17 cellular contexts compared by ENCODE assay signal in the genomic region with DNA sequence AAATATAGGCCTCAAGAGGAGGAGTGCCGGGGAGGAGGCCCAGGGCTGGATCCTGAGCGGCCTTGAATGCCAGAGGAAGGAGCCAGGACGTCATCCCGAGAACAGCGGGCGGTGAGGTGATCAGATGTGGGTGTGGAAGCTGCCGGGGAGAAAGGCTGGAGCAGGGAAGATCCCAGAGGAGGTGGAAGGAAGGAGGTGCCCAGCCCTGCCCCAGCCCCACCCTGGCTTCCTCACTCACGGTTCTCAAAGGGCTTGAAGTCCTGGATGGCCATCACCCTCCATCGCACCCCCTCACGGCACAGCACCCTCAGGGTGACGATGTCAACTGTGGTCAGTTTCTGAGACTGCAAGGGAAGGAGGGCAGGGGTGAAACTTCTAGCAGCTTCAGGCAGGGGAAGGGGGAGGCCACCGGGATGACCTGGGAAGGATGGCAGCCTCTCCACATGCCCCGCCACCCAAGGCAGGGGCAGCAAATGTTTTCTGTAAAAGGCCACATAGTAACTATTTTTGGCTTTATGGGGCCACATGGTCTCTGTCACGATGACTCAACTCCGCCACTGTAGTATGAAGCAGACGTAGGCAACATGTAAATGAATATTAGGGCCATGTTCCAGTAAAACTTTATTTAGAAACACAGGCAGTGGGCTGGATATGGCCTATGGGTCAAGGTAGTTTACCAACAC. TPM values are rescaled to one million over a fixed set of nuclear protein-coding genes. Genes with fewer than 3 reads are reported as not detected.
DNase-seq lines count a peak whose midpoint lies in the region; ATAC-seq and TF ChIP-seq lines count a peak whose summit lies in the region.
"Had no signal": no experiment of that assay in that cellular context is flagged by ENCODE, and none has a peak within 500 bp of the region (broad histone marks: within the 10 kb centered on the region; RNA-seq: fewer than 3 reads in every experiment).

No MANE protein-coding gene starts in this region.

- no peak for DNase-seq in activated naive CD4-positive, alpha-beta T cell treated with anti-CD3 and anti-CD28 coated beads, Interleukin-2, amount 50 U/mL, for 16 hours
- no peak for DNase-seq in T-helper 17 cell
- peak; percentile 33 for DNase-seq in fibroblast of villous mesenchyme (ENCODE audit: low read depth)
- DNase-seq in stimulated activated naive B cell treated with anti-CD40 and anti-IgM and Interleukin-4, amounts not matched to agents 10 μg/mL and 1 μg/mL and 100 μg/mL, for 72 hours, result no peak
- no peak for DNase-seq in NCI-H2029 treated with DMSO at 0.1 percent for 48 hours (lab: John Stamatoyannopoulos, UW)
- DNase-seq in hippocampal formation (lab: John Stamatoyannopoulos, UW), result no peak
- DNase-seq: adrenal gland, cerebellar nuclear complex, gastrocnemius medialis, NCI-H1694, NCI-H69, ovary, spleen, T-helper 9 cell had no signal

- no peak for TF ChIP-seq CTCF in fibroblast of villous mesenchyme (IDR thresholded peaks at IDR 0.05; ENCODE audit: insufficient read depth, low read depth, low read length)

- H3K27ac Mint-ChIP-seq in activated naive CD4-positive, alpha-beta T cell treated with anti-CD3 and anti-CD28 coated beads, Interleukin-2, amount 50 U/mL, for 24 hours, result peak overlapping the region; percentile 98
- H3K27ac Mint-ChIP-seq in T-helper 17 cell, result peak overlapping the region; percentile 94
- H3K27ac Mint-ChIP-seq in stimulated activated naive B cell treated with anti-CD40 and anti-IgM and Interleukin-4, amounts not matched to agents 10 μg/mL and 1 μg/mL and 100 μg/mL, for 72 hours, result peak overlapping the region; percentile 90

- no peaks in the 10 kb centered on the region for H3K9me3 Mint-ChIP-seq in activated naive CD4-positive, alpha-beta T cell treated with anti-CD3 and anti-CD28 coated beads, Interleukin-2, amount 50 U/mL, for 24 hours
- H3K9me3 Mint-ChIP-seq in stimulated activated naive B cell treated with anti-CD40 and anti-IgM and Interleukin-4, amounts not matched to agents 10 μg/mL and 1 μg/mL and 100 μg/mL, for 72 hours, result no peaks in the 10 kb centered on the region

- H3K27me3 Mint-ChIP-seq in activated naive CD4-positive, alpha-beta T cell treated with anti-CD3 and anti-CD28 coated beads, Interleukin-2, amount 50 U/mL, for 24 hours, result no peaks in the 10 kb centered on the region
- H3K27me3 Mint-ChIP-seq in T-helper 17 cell, result no peaks in the 10 kb centered on the region
- H3K27me3 Mint-ChIP-seq in stimulated activated naive B cell treated with anti-CD40 and anti-IgM and Interleukin-4, amounts not matched to agents 10 μg/mL and 1 μg/mL and 100 μg/mL, for 72 hours, result peaks cover 6 to 24% of the 10 kb centered on the region in 2 donors

- peaks cover 48% of the 10 kb centered on the region for H3K4me1 Mint-ChIP-seq in activated naive CD4-positive, alpha-beta T cell treated with anti-CD3 and anti-CD28 coated beads, Interleukin-2, amount 50 U/mL, for 24 hours
- peaks cover 23% of the 10 kb centered on the region for H3K4me1 Mint-ChIP-seq in T-helper 17 cell
- H3K4me1 Mint-ChIP-seq in stimulated activated naive B cell treated with anti-CD40 and anti-IgM and Interleukin-4, amounts not matched to agents 10 μg/mL and 1 μg/mL and 100 μg/mL, for 72 hours, result peaks cover 14 to 23% of the 10 kb centered on the region in 2 donors

- ATAC-seq in T-helper 17 cell (no peak), HG02852 (IDR thresholded peaks at IDR 0.05; ENCODE audit: unreplicated experiment) (no peak)
- ATAC-seq in stimulated activated naive B cell treated with anti-CD40 and anti-IgM and Interleukin-4, amounts not matched to agents 10 μg/mL and 1 μg/mL and 100 μg/mL, for 72 hours (replicated peaks), result peak; percentile 63 to 69
- ATAC-seq: gastrocnemius medialis had no signal

- peaks cover 21% of the 10 kb centered on the region for H3K36me3 Mint-ChIP-seq in activated naive CD4-positive, alpha-beta T cell treated with anti-CD3 and anti-CD28 coated beads, Interleukin-2, amount 50 U/mL, for 24 hours
- H3K36me3 Mint-ChIP-seq in T-helper 17 cell (ENCODE audit: low read depth), result peaks cover 10% of the 10 kb centered on the region
- peaks cover 6 to 14% of the 10 kb centered on the region in 2 donors for H3K36me3 Mint-ChIP-seq in stimulated activated naive B cell treated with anti-CD40 and anti-IgM and Interleukin-4, amounts not matched to agents 10 μg/mL and 1 μg/mL and 100 μg/mL, for 72 hours

- no peaks in the 10 kb centered on the region for H3K9me3 ChIP-seq in T-helper 17 cell (ENCODE audit: control insufficient read depth, low read length, poor library complexity, severe bottlenecking)
- H3K9me3 ChIP-seq: adrenal gland, gastrocnemius medialis, ovary, spleen had no signal

- H3K4me3 Mint-ChIP-seq in activated naive CD4-positive, alpha-beta T cell treated with anti-CD3 and anti-CD28 coated beads, Interleukin-2, amount 50 U/mL, for 24 hours, result peak overlapping the region; percentile 80
- peak overlapping the region; percentile 56 for H3K4me3 Mint-ChIP-seq in T-helper 17 cell
- H3K4me3 Mint-ChIP-seq in stimulated activated naive B cell treated with anti-CD40 and anti-IgM and Interleukin-4, amounts not matched to agents 10 μg/mL and 1 μg/mL and 100 μg/mL, for 72 hours, result peak overlapping the region; percentile 60 to 70

- H3K4me3 ChIP-seq in fibroblast of villous mesenchyme (ENCODE audit: low read depth, low read length), result no peak overlapping the region
- H3K4me3 ChIP-seq: adrenal gland, gastrocnemius medialis, ovary, spleen had no signal

RNA-seq across cellular contexts. Expression of a gene that starts 10.7 kb away (rescaled TPM):
- 100 to 1,000 TPM in 1 of 2 donors, 10 to 100 TPM in 1; 76.4 to 107 TPM for total RNA-seq in T-helper 17 cell
- total RNA-seq in fibroblast of villous mesenchyme, result under 0.01 and 0.64 TPM in 2 replicates

RNA-seq across cellular contexts. Expression of a gene that starts 29.5 kb away (rescaled TPM):
- total RNA-seq in T-helper 17 cell, result under 1 TPM; 0.31 to 0.92 TPM
- total RNA-seq in fibroblast of villous mesenchyme, result not detected in 2 replicates
- total RNA-seq: H4 had no signal

RNA-seq across cellular contexts. Expression of a gene that starts 49.0 kb away (rescaled TPM):
- total RNA-seq in T-helper 17 cell (10 to 100 TPM; 11.2 to 11.8 TPM), fibroblast of villous mesenchyme (9.5 and 10.6 TPM in 2 replicates)

Comparison
In these comparisons a context has a peak if more than half of its experiments do, and no peak if none do; other contexts are left out.
1. ATAC-seq: peak in stimulated activated naive B cell treated with anti-CD40 and anti-IgM and Interleukin-4, amounts not matched to agents 10 μg/mL and 1 μg/mL and 100 μg/mL, for 72 hours (2 of 2); none in T-helper 17 cell (single experiment) and HG02852 (single experiment).
2. RNA of a gene that starts 10.7 kb away (total RNA-seq): 76.4 to 107 TPM in T-helper 17 cell; under 0.01 to 0.64 TPM in fibroblast of villous mesenchyme; every median in the first group is over 10 times any median in the second.
3. Peak in every context shown above with its lines, with median percentiles within 50 percentile points of each other: H3K27ac Mint-ChIP-seq and H3K4me3 Mint-ChIP-seq.